ENCODE assay signal across 14 cellular contexts in the genomic region with DNA sequence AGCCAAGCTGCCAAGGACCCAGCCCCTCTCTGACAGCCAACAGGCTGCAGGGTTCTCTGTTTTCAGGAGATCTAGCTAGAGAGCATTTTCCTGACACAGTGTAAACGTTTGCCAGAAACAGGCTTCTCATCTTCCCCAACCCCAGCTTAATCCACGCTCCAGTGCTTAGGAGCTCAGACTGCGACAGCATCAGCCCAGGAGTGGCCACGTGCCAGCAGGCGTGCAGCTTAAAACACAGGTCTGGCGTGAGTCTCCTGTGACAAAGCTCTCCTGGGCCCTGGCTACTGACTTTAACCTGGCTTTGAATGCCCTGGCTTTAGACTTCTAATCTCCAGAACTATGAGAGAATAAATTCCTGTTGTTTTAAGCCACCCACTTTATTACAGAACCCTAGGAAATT.
DNase-seq lines count a peak whose midpoint lies in the region; ATAC-seq, FAIRE-seq and TF ChIP-seq lines count a peak whose summit lies in the region.
"Had no signal": no experiment of that assay in that cellular context is flagged by ENCODE, and none has a peak within 500 bp of the region (broad histone marks: within the 10 kb centered on the region; RNA-seq: fewer than 3 reads in every experiment).

No MANE protein-coding gene starts in this region.

- FAIRE-seq in astrocyte (lab: Jason Lieb, UNC): no peak
- FAIRE-seq: urothelium cell line had no signal

- H3K9ac ChIP-seq in astrocyte (ENCODE audit: low read length): no peak overlapping the region

- DNase-seq in D341Med (ENCODE audit: low spot score): peak; percentile 79
- DNase-seq in NCI-H2029 treated with DMSO at 0.1 percent for 48 hours (lab: John Stamatoyannopoulos, UW): peak; percentile 88
- DNase-seq in astrocyte (ENCODE audit: low read depth): peak; percentile 2
- DNase-seq in UCSD-AML1 (lab: John Stamatoyannopoulos, UW; ENCODE audit: unreplicated experiment): no peak
- no peak for DNase-seq in GM23338 (ENCODE audit: low spot score)
- no peak for DNase-seq in activated naive CD4-positive, alpha-beta T cell treated with Interleukin-2 at 50 U/mL for 16 hours
- no peak for DNase-seq in activated CD4-positive, alpha-beta memory T cell treated with anti-CD3 and anti-CD28 coated beads, Interleukin-2, amount 10 ng/mL, durations not matched to agents 7 days and 5 days
- DNase-seq: activated T-cell treated with anti-CD3 and anti-CD28 coated beads, Interleukin-2, amount 50 U/mL, for 48 hours; erythroblast; NCI-H1417 treated with DMSO at 0.1 percent for 48 hours had no signal

- TF ChIP-seq CTCF in astrocyte (IDR thresholded peaks at IDR 0.05; ENCODE audit: insufficient read depth, low read depth, low read length) (no peak), nephron (IDR thresholded peaks at IDR 0.05; ENCODE audit: unreplicated experiment in 3 of 3) (no peak), GM23338 (conservative IDR thresholded peaks at IDR 0.05; ENCODE audit: low read depth in 2 of 2) (no peak)

- no peaks in the 10 kb centered on the region for H3K9me3 ChIP-seq in astrocyte (ENCODE audit: insufficient read depth, low read depth, low read length)

- H3K27ac Mint-ChIP-seq in astrocyte (ENCODE audit: unreplicated experiment): no peak overlapping the region
- peak overlapping the region; percentile 68 to 76 (median 71) for H3K27ac Mint-ChIP-seq in nephron
- H3K27ac Mint-ChIP-seq in GM23338: no peak overlapping the region
- no peak overlapping the region for H3K27ac Mint-ChIP-seq in activated CD4-positive, alpha-beta memory T cell treated with anti-CD3 and anti-CD28 coated beads, Interleukin-2, amount 10 ng/mL, durations not matched to agents 7 days and 5 days
- H3K27ac Mint-ChIP-seq: B cell; natural killer cell treated with Interleukin-12 subunit alpha and Interleukin-12 subunit beta and Interleukin-15 and Interleukin-18, amount 100 ng/mL, for 72 hours had no signal

- POLR2A ChIA-PET in activated CD4-positive, alpha-beta memory T cell treated with anti-CD3 and anti-CD28 coated beads, Interleukin-2, amount 10 ng/mL, durations not matched to agents 7 days and 5 days (lab: Charles Lee): no interaction called here

- no peak overlapping the region for H3K4me3 Mint-ChIP-seq in astrocyte (ENCODE audit: unreplicated experiment)
- H3K4me3 Mint-ChIP-seq in nephron: no peak overlapping the region
- H3K4me3 Mint-ChIP-seq in GM23338: no peak overlapping the region
- H3K4me3 Mint-ChIP-seq in activated CD4-positive, alpha-beta memory T cell treated with anti-CD3 and anti-CD28 coated beads, Interleukin-2, amount 10 ng/mL, durations not matched to agents 7 days and 5 days: no peak overlapping the region
- H3K4me3 Mint-ChIP-seq: B cell; natural killer cell treated with Interleukin-12 subunit alpha and Interleukin-12 subunit beta and Interleukin-15 and Interleukin-18, amount 100 ng/mL, for 72 hours had no signal

- no peaks in the 10 kb centered on the region for H3K36me3 Mint-ChIP-seq in astrocyte (ENCODE audit: low read depth, unreplicated experiment)
- no peaks in the 10 kb centered on the region for H3K36me3 Mint-ChIP-seq in nephron (ENCODE audit: low read depth)
- H3K36me3 Mint-ChIP-seq in GM23338 (ENCODE audit: low read depth): no peaks in the 10 kb centered on the region
- H3K36me3 Mint-ChIP-seq in activated CD4-positive, alpha-beta memory T cell treated with anti-CD3 and anti-CD28 coated beads, Interleukin-2, amount 10 ng/mL, durations not matched to agents 7 days and 5 days (ENCODE audit: low read depth): no peaks in the 10 kb centered on the region
- H3K36me3 Mint-ChIP-seq: natural killer cell treated with Interleukin-12 subunit alpha and Interleukin-12 subunit beta and Interleukin-15 and Interleukin-18, amount 100 ng/mL, for 72 hours had no signal

- no peak for ATAC-seq in GM23338
- ATAC-seq: natural killer cell treated with Interleukin-12 subunit alpha and Interleukin-12 subunit beta and Interleukin-15 and Interleukin-18, amount 100 ng/mL, for 72 hours had no signal

- H2AFZ ChIP-seq in astrocyte (ENCODE audit: low read depth, low read length) (no peak overlapping the region), GM23338 (no peak overlapping the region)

- H3F3A ChIP-seq in GM23338 (replicated peaks; ENCODE audit: low read depth): no peaks in the 10 kb centered on the region

- H3K4me1 Mint-ChIP-seq in astrocyte (ENCODE audit: low read depth, unreplicated experiment) (no peaks in the 10 kb centered on the region), nephron (peaks cover 28% of the 10 kb centered on the region), GM23338 (no peaks in the 10 kb centered on the region; the same call in 2 of the 3 replicates)
- no peaks in the 10 kb centered on the region for H3K4me1 Mint-ChIP-seq in activated CD4-positive, alpha-beta memory T cell treated with anti-CD3 and anti-CD28 coated beads, Interleukin-2, amount 10 ng/mL, durations not matched to agents 7 days and 5 days
- H3K4me1 Mint-ChIP-seq: B cell had no signal

- no peak overlapping the region for H3K27ac ChIP-seq in astrocyte (ENCODE audit: low read depth, low read length)
- H3K27ac ChIP-seq in GM23338 (ENCODE audit: low read depth): no peak overlapping the region

- peaks cover 8% of the 10 kb centered on the region for H3K9me2 ChIP-seq in GM23338 (ENCODE audit: insufficient read depth)

- CTCF ChIA-PET in activated CD4-positive, alpha-beta memory T cell treated with anti-CD3 and anti-CD28 coated beads, Interleukin-2, amount 10 ng/mL, durations not matched to agents 7 days and 5 days (lab: Charles Lee): no interaction called here

- H3K4me2 ChIP-seq in astrocyte (ENCODE audit: low read length): no peak overlapping the region
- H3K4me2 ChIP-seq in GM23338: no peak overlapping the region

- H3K36me3 ChIP-seq in astrocyte (ENCODE audit: insufficient read depth, low read length) (no peaks in the 10 kb centered on the region), GM23338 (ENCODE audit: insufficient read depth) (no peaks in the 10 kb centered on the region)

- H3K79me2 ChIP-seq in astrocyte (ENCODE audit: insufficient read depth, low read length) (no peaks in the 10 kb centered on the region), GM23338 (replicated peaks; ENCODE audit: insufficient read depth) (no peaks in the 10 kb centered on the region)

- H3K9me3 Mint-ChIP-seq in astrocyte (ENCODE audit: unreplicated experiment) (no peaks in the 10 kb centered on the region), nephron (no peaks in the 10 kb centered on the region), GM23338 (no peaks in the 10 kb centered on the region)
- no peaks in the 10 kb centered on the region for H3K9me3 Mint-ChIP-seq in activated CD4-positive, alpha-beta memory T cell treated with anti-CD3 and anti-CD28 coated beads, Interleukin-2, amount 10 ng/mL, durations not matched to agents 7 days and 5 days

- no peaks in the 10 kb centered on the region for H3K4me1 ChIP-seq in astrocyte (ENCODE audit: insufficient read depth, low read length)
- no peaks in the 10 kb centered on the region for H3K4me1 ChIP-seq in GM23338 (ENCODE audit: insufficient read depth)

- no peaks in the 10 kb centered on the region for H4K20me1 ChIP-seq in astrocyte (ENCODE audit: insufficient read depth, low read length)
- H4K20me1 ChIP-seq in GM23338 (replicated peaks; ENCODE audit: insufficient read depth): no peaks in the 10 kb centered on the region

- H3K27me3 ChIP-seq in astrocyte (ENCODE audit: insufficient read depth, low read length) (peaks cover 19% of the 10 kb centered on the region), GM23338 (ENCODE audit: insufficient read depth) (no peaks in the 10 kb centered on the region)

- H3K4me3 ChIP-seq in astrocyte (ENCODE audit: insufficient read depth, low read depth, low read length): no peak overlapping the region
- H3K4me3 ChIP-seq in GM23338: no peak overlapping the region

- H3K27me3 Mint-ChIP-seq in astrocyte (ENCODE audit: low read depth, unreplicated experiment) (peaks cover 41% of the 10 kb centered on the region), nephron (ENCODE audit: low read depth) (peaks cover 26% of the 10 kb centered on the region), GM23338 (ENCODE audit: insufficient read depth, low read depth, poor library complexity) (no peaks in the 10 kb centered on the region)
- H3K27me3 Mint-ChIP-seq in activated CD4-positive, alpha-beta memory T cell treated with anti-CD3 and anti-CD28 coated beads, Interleukin-2, amount 10 ng/mL, durations not matched to agents 7 days and 5 days: peaks cover 2% of the 10 kb centered on the region
- H3K27me3 Mint-ChIP-seq: B cell had no signal

TF ChIP-seq in GM23338, 12 proteins besides CTCF, POLR2A, EP300 and RAD21 (continues in another document):
- TF ChIP-seq JUNB (IDR thresholded peaks at IDR 0.05; ENCODE audit: unreplicated experiment): no peak
- TF ChIP-seq, protein P1, sequence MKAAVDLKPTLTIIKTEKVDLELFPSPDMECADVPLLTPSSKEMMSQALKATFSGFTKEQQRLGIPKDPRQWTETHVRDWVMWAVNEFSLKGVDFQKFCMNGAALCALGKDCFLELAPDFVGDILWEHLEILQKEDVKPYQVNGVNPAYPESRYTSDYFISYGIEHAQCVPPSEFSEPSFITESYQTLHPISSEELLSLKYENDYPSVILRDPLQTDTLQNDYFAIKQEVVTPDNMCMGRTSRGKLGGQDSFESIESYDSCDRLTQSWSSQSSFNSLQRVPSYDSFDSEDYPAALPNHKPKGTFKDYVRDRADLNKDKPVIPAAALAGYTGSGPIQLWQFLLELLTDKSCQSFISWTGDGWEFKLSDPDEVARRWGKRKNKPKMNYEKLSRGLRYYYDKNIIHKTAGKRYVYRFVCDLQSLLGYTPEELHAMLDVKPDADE (IDR thresholded peaks at IDR 0.05): no peak
- TF ChIP-seq ZNF331 (CRISPR knock-in tag; IDR thresholded peaks at IDR 0.05; ENCODE audit: low read depth): no peak

Comparison
In these comparisons a context has a peak if more than half of its experiments do, and no peak if none do; other contexts are left out.
1. DNase-seq: peak in D341Med (single experiment), NCI-H2029 treated with DMSO at 0.1 percent for 48 hours (single experiment) and astrocyte (single experiment); none in UCSD-AML1 (single experiment), GM23338 (single experiment), activated naive CD4-positive, alpha-beta T cell treated with Interleukin-2 at 50 U/mL for 16 hours (single experiment) and activated CD4-positive, alpha-beta memory T cell treated with anti-CD3 and anti-CD28 coated beads, Interleukin-2, amount 10 ng/mL, durations not matched to agents 7 days and 5 days (single experiment).
2. H3K27ac Mint-ChIP-seq: peak in nephron (3 of 3); none in astrocyte (single experiment), GM23338 (single experiment) and activated CD4-positive, alpha-beta memory T cell treated with anti-CD3 and anti-CD28 coated beads, Interleukin-2, amount 10 ng/mL, durations not matched to agents 7 days and 5 days (single experiment).